8 cellular contexts compared by ENCODE assay signal in genomic region chr3:128607710-128608048, GRCh38. TPM values are rescaled to one million over a fixed set of nuclear protein-coding genes. Genes with fewer than 3 reads are reported as not detected.
A peak's percentile ranks its signal among the peaks of the same experiment; 100 is the strongest.
DNase-seq lines count a peak whose midpoint lies in the region; ATAC-seq, FAIRE-seq and TF ChIP-seq lines count a peak whose summit lies in the region.

No MANE protein-coding gene starts in this region.

- H3K27me3 ChIP-seq in KMS-11 (ENCODE audit: insufficient read depth, low read depth) (no peaks in the 10 kb centered on the region), endothelial cell of umbilical vein (ENCODE audit: control insufficient read depth in 2 of 2, insufficient read depth in 2 of 2, low read length in 2 of 2) (no peaks in the 10 kb centered on the region), mesendoderm (ENCODE audit: insufficient read depth, low read length, poor library complexity) (no peaks in the 10 kb centered on the region), thyroid gland (no peaks in the 10 kb centered on the region)

- TF ChIP-seq POLR2A in endothelial cell of umbilical vein (IDR thresholded peaks at IDR 0.05; ENCODE audit: low read depth, low read length), result no peak
- no peak for TF ChIP-seq POLR2A in thyroid gland (IDR thresholded peaks at IDR 0.05)

- BruUV-seq in endothelial cell of umbilical vein (replicated peaks; lab: Mats Ljungman, UMichigan), result no TSS peak

- H2BK120ac ChIP-seq in mesendoderm (ENCODE audit: low read depth, low read length), result no peak overlapping the region

- no peak overlapping the region for H4K8ac ChIP-seq in mesendoderm (ENCODE audit: low read depth, low read length)

- dilution Hi-C loops in endothelial cell of umbilical vein (cut with MboI; ENCODE audit: extremely low pct_ligation_motif_present, low sequenced_read_pairs), result no loop called here

- DNase-seq in endothelial cell of umbilical vein (ENCODE audit: low read depth, low spot score) (no peak), mesendoderm (no peak), thyroid gland (peak in 1 of 2 donors; percentile 25), KG1 (lab: John Stamatoyannopoulos, UW) (no peak), HUDEP-2 (lab: John Stamatoyannopoulos, UW; ENCODE audit: unreplicated experiment in 76 of 76) (no peak), GM19239 (ENCODE audit: insufficient read length, low spot score) (no peak)

- POLR2A ChIA-PET in endothelial cell of umbilical vein (lab: Charles Lee), result no interaction called here

- no peak overlapping the region for H2AK5ac ChIP-seq in mesendoderm (ENCODE audit: low read length)

- no peaks in the 10 kb centered on the region for H3K79me2 ChIP-seq in KMS-11 (ENCODE audit: insufficient read depth, low read depth)
- no peaks in the 10 kb centered on the region for H3K79me2 ChIP-seq in endothelial cell of umbilical vein (ENCODE audit: control insufficient read depth, insufficient read depth, low read length)
- H3K79me2 ChIP-seq in mesendoderm (ENCODE audit: control insufficient read depth, insufficient read depth, low read length), result no peaks in the 10 kb centered on the region

- no peak for ATAC-seq in GM21786 (IDR thresholded peaks at IDR 0.05; ENCODE audit: unreplicated experiment)

- TF ChIP-seq CTCF in KMS-11 (conservative IDR thresholded peaks at IDR 0.05; ENCODE audit: low read depth, low read length), result no peak
- TF ChIP-seq CTCF in endothelial cell of umbilical vein (IDR thresholded peaks at IDR 0.05; ENCODE audit: extremely low read depth in 1 of 2, insufficient read depth in 1 of 2, low read depth in 1 of 2, low read length in 2 of 2), result no peak
- TF ChIP-seq CTCF in thyroid gland (IDR thresholded peaks at IDR 0.05), result no peak

- H2AFZ ChIP-seq in KMS-11 (ENCODE audit: low read depth) (peak overlapping the region; percentile 92), endothelial cell of umbilical vein (ENCODE audit: low read depth, low read length) (peak overlapping the region; percentile 90)

- H3K79me1 ChIP-seq in mesendoderm (ENCODE audit: low read length), result no peaks in the 10 kb centered on the region

- no peak overlapping the region for H2BK5ac ChIP-seq in mesendoderm (ENCODE audit: low read length)

- no peaks in the 10 kb centered on the region for H4K20me1 ChIP-seq in KMS-11 (ENCODE audit: insufficient read depth)
- H4K20me1 ChIP-seq in endothelial cell of umbilical vein (replicated peaks; ENCODE audit: control insufficient read depth, extremely low read depth, insufficient read depth, low read length), result no peaks in the 10 kb centered on the region

- no CpG with 5 or more reads among the region's 12 CpGs for WGBS in mesendoderm (ENCODE audit: extremely low coverage, insufficient coverage, low lambda C conversion rate)
- WGBS in thyroid gland, 2 donors, result 45 to 49% methylated on average over 6 to 12 of the region's 12 CpGs

- intact Hi-C loops in endothelial cell of umbilical vein (cut with micrococcal nuclease), result loop anchor here (1.0 to 2.0 kb wide), 5 partner anchors 181 to 533 kb away; no protein-coding TSS in a partner anchor
- intact Hi-C loops in thyroid gland (cut with DNase I), result loop anchor here (5.0 to 10.0 kb wide), 2 partner anchors 183 to 530 kb away; no protein-coding TSS in a partner anchor

- CTCF ChIA-PET in endothelial cell of umbilical vein (lab: Charles Lee), result interaction anchor here (1.1 to 4.7 kb wide), 26 partner anchors 10 to 513 kb away, joined by 3 to 76 read pairs (median 9); no protein-coding TSS in a partner anchor

- no peak overlapping the region for H2BK15ac ChIP-seq in mesendoderm (replicated peaks; ENCODE audit: low read depth)

- H3K9me1 ChIP-seq in endothelial cell of umbilical vein (replicated peaks; ENCODE audit: control insufficient read depth, extremely low read depth, insufficient read depth, low read length), result no peaks in the 10 kb centered on the region

- H3K56ac ChIP-seq in mesendoderm (ENCODE audit: low read length), result no peak overlapping the region

- H3K9me3 ChIP-seq in endothelial cell of umbilical vein (replicated peaks; ENCODE audit: control insufficient read depth, insufficient read depth, low read length) (no peaks in the 10 kb centered on the region), thyroid gland (no peaks in the 10 kb centered on the region)

- H4K5ac ChIP-seq in mesendoderm (ENCODE audit: low read length), result no peak overlapping the region

- H3K23ac ChIP-seq in mesendoderm (ENCODE audit: low read length), result no peak overlapping the region

- H3K9ac ChIP-seq in KMS-11 (no peak overlapping the region), endothelial cell of umbilical vein (replicated peaks; ENCODE audit: extremely low read depth, insufficient read depth, low read length) (no peak overlapping the region), mesendoderm (ENCODE audit: low read length) (peak overlapping the region; percentile 80)

- H3K4me3 ChIP-seq in KMS-11 (IDR thresholded peaks at IDR 0.05; ENCODE audit: insufficient read depth, low read depth, low read length) (no peak overlapping the region), endothelial cell of umbilical vein (replicated peaks in 1 of 3; ENCODE audit: insufficient read depth in 1 of 3, low read depth in 1 of 3, low read length in 3 of 3) (peak overlapping the region in 2 of 3 experiments; percentile 48 to 53), mesendoderm (ENCODE audit: low read length) (no peak overlapping the region), thyroid gland (replicated peaks in 1 of 3) (peak overlapping the region in 2 of 3 donors; percentile 29 to 40)

- H3K27ac ChIP-seq in KMS-11 (no peak overlapping the region), endothelial cell of umbilical vein (ENCODE audit: insufficient read depth, low read depth, low read length) (no peak overlapping the region), mesendoderm (ENCODE audit: low read depth, low read length) (no peak overlapping the region), thyroid gland (peak overlapping the region in 2 of 3 donors; percentile 44 to 65)

- H3K36me3 ChIP-seq in KMS-11 (ENCODE audit: insufficient read depth), result no peaks in the 10 kb centered on the region
- H3K36me3 ChIP-seq in endothelial cell of umbilical vein (ENCODE audit: control insufficient read depth in 2 of 2, extremely low read depth in 1 of 2, insufficient read depth in 2 of 2, low read length in 2 of 2), result peaks cover 0 to 1% of the 10 kb centered on the region in 2 experiments
- no peaks in the 10 kb centered on the region for H3K36me3 ChIP-seq in mesendoderm (ENCODE audit: control insufficient read depth, insufficient read depth, low read length)
- no peaks in the 10 kb centered on the region for H3K36me3 ChIP-seq in thyroid gland

- FAIRE-seq in endothelial cell of umbilical vein (lab: Jason Lieb, UNC), result no peak
- FAIRE-seq in GM19239 (lab: Jason Lieb, UNC), result no peak

- no peak overlapping the region for H3K4me2 ChIP-seq in KMS-11
- peak overlapping the region; percentile 67 for H3K4me2 ChIP-seq in endothelial cell of umbilical vein (ENCODE audit: insufficient read depth, low read length)
- H3K4me2 ChIP-seq in mesendoderm (ENCODE audit: low read length), result no peak overlapping the region

- no peak overlapping the region for H3K18ac ChIP-seq in mesendoderm (ENCODE audit: low read length)

- no peak overlapping the region for H3K4ac ChIP-seq in mesendoderm (ENCODE audit: low read depth, low read length)

- no peaks in the 10 kb centered on the region for H3K4me1 ChIP-seq in KMS-11 (ENCODE audit: low read depth, poor library complexity, severe bottlenecking)
- peaks cover 5% of the 10 kb centered on the region for H3K4me1 ChIP-seq in endothelial cell of umbilical vein (ENCODE audit: control insufficient read depth, extremely low read depth, insufficient read depth, low read length)
- no peaks in the 10 kb centered on the region for H3K4me1 ChIP-seq in mesendoderm (ENCODE audit: control insufficient read depth, low read depth, low read length)
- H3K4me1 ChIP-seq in thyroid gland, result peaks cover 6 to 7% of the 10 kb centered on the region in 2 donors

TF ChIP-seq in endothelial cell of umbilical vein, 7 proteins besides CTCF, POLR2A, EP300 and RAD21:
- no peak for TF ChIP-seq POLR2AphosphoS5 (IDR thresholded peaks at IDR 0.05; ENCODE audit: insufficient read depth, low read depth, low read length)

RNA-seq across cellular contexts. Expression of gene RPN1, which starts 42.9 kb away (rescaled TPM):
- total RNA-seq in endothelial cell of umbilical vein (244 and 250 TPM in 2 replicates), thyroid gland (100 to 1,000 TPM; 368 to 750 (median 528) TPM)
- 251 and 266 TPM in 2 replicates for polyA plus RNA-seq in endothelial cell of umbilical vein
- polyA plus RNA-seq in endothelial cell of umbilical vein (2011; cell fraction: cytosol; rRNA removed), result 266 and 288 TPM in 2 replicates
- polyA plus RNA-seq in endothelial cell of umbilical vein (2011; cell fraction: nucleus; rRNA removed), result 163 and 181 TPM in 2 replicates
- 198 and 216 TPM in 2 replicates for polyA plus RNA-seq in endothelial cell of umbilical vein (2012)
- polyA minus RNA-seq in endothelial cell of umbilical vein, result 510 and 528 TPM in 2 replicates
- polyA minus RNA-seq in endothelial cell of umbilical vein (2011; cell fraction: cytosol; rRNA and poly(A)+ RNA removed), result 275 TPM
- 128 and 181 TPM in 2 replicates for polyA minus RNA-seq in endothelial cell of umbilical vein (2011; cell fraction: nucleus; rRNA and poly(A)+ RNA removed)
- polyA plus RNA-seq in mesendoderm (2013, experiment 1 of 2), result 156 TPM
- 160 TPM for polyA plus RNA-seq in mesendoderm (2013, experiment 2 of 2)

Comparison
In these comparisons a context has a peak if more than half of its experiments do, and no peak if none do; other contexts are left out.
1. H3K27ac ChIP-seq: peak in thyroid gland (2 of 3); none in KMS-11 (single experiment), endothelial cell of umbilical vein (single experiment) and mesendoderm (single experiment).
2. H3K4me3 ChIP-seq: peak in endothelial cell of umbilical vein (2 of 3) and thyroid gland (2 of 3); none in KMS-11 (single experiment) and mesendoderm (single experiment).